In genomic region chr2:163591461-163591860, GRCh38 we compare ENCODE assay signal across 8 cellular contexts.
"Had no signal": no experiment of that assay in that cellular context is flagged by ENCODE, and none has a peak within 500 bp of the region (broad histone marks: within the 10 kb centered on the region; RNA-seq: fewer than 3 reads in every experiment).

No MANE protein-coding gene starts in this region.

- H3K27ac ChIP-seq: GM23248, HL-60 had no signal

- H3K9me3 ChIP-seq: HAP-1 had no signal

- DNase-seq: GM23248, GOT3, H7, HFFc6 had no signal

- H3K9ac ChIP-seq: GM23248 had no signal

- H3K36me3 ChIP-seq: HAP-1 had no signal

- ATAC-seq: HCT116, HepG2 had no signal

- H3K4me3 ChIP-seq: GM23248, HAP-1 had no signal

- H2AFZ ChIP-seq: GM23248 had no signal

- FAIRE-seq: HepG2 had no signal
